2 cellular contexts compared by ENCODE assay signal in the genomic region with DNA sequence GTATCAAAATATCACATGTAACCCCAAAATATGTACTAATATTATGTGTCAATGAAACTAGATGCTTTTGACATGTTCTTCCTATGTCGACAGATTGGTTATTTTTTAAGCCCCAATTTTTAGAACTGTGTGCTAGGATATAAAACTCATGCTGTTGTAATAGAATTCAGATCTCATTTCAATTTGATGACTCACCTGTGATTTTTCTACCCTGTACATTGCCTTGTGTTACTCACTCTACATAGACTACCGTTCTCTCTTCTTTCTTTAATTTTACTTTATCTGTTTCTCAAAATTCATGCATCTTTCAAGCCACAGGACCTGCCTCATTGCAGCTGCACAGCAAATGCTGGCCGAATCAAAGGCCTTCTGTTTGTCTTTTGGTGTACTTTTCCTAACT.
TF ChIP-seq lines count a peak whose summit lies in the region.

No MANE protein-coding gene starts in this region.

TF ChIP-seq in A549, 52 proteins besides CTCF, POLR2A, EP300 and RAD21:
- no peak for TF ChIP-seq FOSL2 (IDR thresholded peaks at IDR 0.05)
- TF ChIP-seq FOSL2 (CRISPR knock-in tag; IDR thresholded peaks at IDR 0.05): peak; percentile 33; the same call in 1 of the 2 replicates
- TF ChIP-seq, protein P1, sequence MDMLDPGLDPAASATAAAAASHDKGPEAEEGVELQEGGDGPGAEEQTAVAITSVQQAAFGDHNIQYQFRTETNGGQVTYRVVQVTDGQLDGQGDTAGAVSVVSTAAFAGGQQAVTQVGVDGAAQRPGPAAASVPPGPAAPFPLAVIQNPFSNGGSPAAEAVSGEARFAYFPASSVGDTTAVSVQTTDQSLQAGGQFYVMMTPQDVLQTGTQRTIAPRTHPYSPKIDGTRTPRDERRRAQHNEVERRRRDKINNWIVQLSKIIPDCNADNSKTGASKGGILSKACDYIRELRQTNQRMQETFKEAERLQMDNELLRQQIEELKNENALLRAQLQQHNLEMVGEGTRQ (IDR thresholded peaks at IDR 0.05): no peak
- TF ChIP-seq, protein P2, sequence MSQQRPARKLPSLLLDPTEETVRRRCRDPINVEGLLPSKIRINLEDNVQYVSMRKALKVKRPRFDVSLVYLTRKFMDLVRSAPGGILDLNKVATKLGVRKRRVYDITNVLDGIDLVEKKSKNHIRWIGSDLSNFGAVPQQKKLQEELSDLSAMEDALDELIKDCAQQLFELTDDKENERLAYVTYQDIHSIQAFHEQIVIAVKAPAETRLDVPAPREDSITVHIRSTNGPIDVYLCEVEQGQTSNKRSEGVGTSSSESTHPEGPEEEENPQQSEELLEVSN (IDR thresholded peaks at IDR 0.05; ENCODE audit: borderline replicate concordance, low read depth): no peak

TF ChIP-seq in IMR-90, 13 proteins besides CTCF, POLR2A, EP300 and RAD21:
- TF ChIP-seq MAZ (IDR thresholded peaks at IDR 0.05; ENCODE audit: borderline replicate concordance, low read depth, low read length): no peak
- TF ChIP-seq FOS (IDR thresholded peaks at IDR 0.05; ENCODE audit: low read depth, low read length): peak; percentile 54; the same call in 1 of the 2 replicates
